ENCODE assay signal across 30 cellular contexts in the genomic region with DNA sequence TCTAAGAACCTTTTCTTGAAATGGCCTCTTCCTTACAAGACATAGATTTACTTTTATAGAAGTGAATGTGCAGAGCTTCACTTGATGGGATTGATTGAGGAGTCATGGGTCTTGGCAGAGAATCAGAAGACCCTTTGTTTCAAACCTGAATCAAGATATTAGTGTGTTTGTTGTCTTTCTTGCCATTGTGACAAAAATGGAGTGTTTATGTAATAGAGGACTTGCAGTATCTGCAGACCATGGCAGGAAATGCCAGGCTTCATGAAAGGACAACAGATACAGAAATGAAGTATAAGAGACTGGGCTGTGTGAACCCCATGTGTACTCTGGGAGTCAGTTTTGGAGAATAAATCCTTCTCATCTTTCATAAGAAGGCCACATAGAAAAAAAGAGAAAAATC.
"Had no signal": no experiment of that assay in that cellular context is flagged by ENCODE, and none has a peak within 500 bp of the region (broad histone marks: within the 10 kb centered on the region; RNA-seq: fewer than 3 reads in every experiment).

No MANE protein-coding gene starts in this region.

- H3K9me3 ChIP-seq: MG63, SJCRH30, SK-N-SH had no signal

- H3K4me1 ChIP-seq: SJCRH30 had no signal

- H3K27ac ChIP-seq: PC-9, RWPE1, SJCRH30 had no signal

- H3K27me3 ChIP-seq: MG63, SJCRH30 had no signal

- DNase-seq: Kasumi-1, MG63, NCI-H1048, NCI-H1092 treated with DMSO at 0.1 percent for 48 hours, NCI-H1105 treated with DMSO at 0.1 percent for 48 hours, NCI-H1417, NCI-H1436, NCI-H146, NCI-H1694, NCI-H187, NCI-H1930, NCI-H2029 treated with DMSO at 0.1 percent for 48 hours, NCI-H2081 treated with DMSO at 0.1 percent for 48 hours, NCI-H2107, NCI-H2171, NCI-H226, NCI-H446 treated with DMSO at 0.1 percent for 48 hours, NCI-H510A, NCI-H524, NCI-H526, NCI-H69, NCI-H748 treated with DMSO at 0.1 percent for 48 hours, NCI-H82, PC-9, SHP77, SIG-M5, SJCRH30, SK-N-SH, SW 1271 had no signal

- H3K4me3 ChIP-seq: MG63, PC-9, SJCRH30 had no signal
